In genomic region chr3:146218880-146219866, GRCh38 we compare ENCODE assay signal across 9 cellular contexts. TPM values are rescaled to one million over a fixed set of nuclear protein-coding genes. Genes with fewer than 3 reads are reported as not detected.
DNase-seq lines count a peak whose midpoint lies in the region; ATAC-seq, FAIRE-seq and TF ChIP-seq lines count a peak whose summit lies in the region.
"Had no signal": no experiment of that assay in that cellular context is flagged by ENCODE, and none has a peak within 500 bp of the region (broad histone marks: within the 10 kb centered on the region; RNA-seq: fewer than 3 reads in every experiment).

No MANE protein-coding gene starts in this region.

- no peak for FAIRE-seq in GM12892 (lab: Jason Lieb, UNC)

- peak; percentile 50 for DNase-seq in EH (ENCODE audit: low read depth)
- DNase-seq in HCEC 1CT, result peak; percentile 32
- DNase-seq in activated naive CD8-positive, alpha-beta T cell treated with anti-CD3 and anti-CD28 coated beads, Interleukin-2, amount 50 U/mL, for 24 hours, result peak; percentile 51
- DNase-seq in immature natural killer cell, result peak in 2 of 3 donors; percentile 3 to 14
- DNase-seq in stimulated activated CD4-positive, alpha-beta T cell treated with anti-CD3 and anti-CD28 coated beads, TNF-alpha, amount 100 ng/mL, for 24 hours (ENCODE audit: low read depth in 3 of 3), result peak in 2 of 3 experiments; percentile 7 to 21
- no peak for DNase-seq in GM12892 (ENCODE audit: insufficient read length)

- peak; percentile 82 for TF ChIP-seq CTCF in OCI-LY3 (IDR thresholded peaks at IDR 0.05; ENCODE audit: low read depth, low read length)

- no peak overlapping the region for H3K9ac ChIP-seq in OCI-LY3 (ENCODE audit: low read length)

- no peaks in the 10 kb centered on the region for H3K9me3 Mint-ChIP-seq in activated naive CD8-positive, alpha-beta T cell treated with anti-CD3 and anti-CD28 coated beads, Interleukin-2, amount 50 U/mL, for 24 hours
- H3K9me3 Mint-ChIP-seq in immature natural killer cell, result no peaks in the 10 kb centered on the region
- H3K9me3 Mint-ChIP-seq: activated naive CD4-positive, alpha-beta T cell treated with anti-CD3 and anti-CD28 coated beads, Interleukin-2, amount 50 U/mL, for 24 hours had no signal

- no peaks in the 10 kb centered on the region for H3K36me3 Mint-ChIP-seq in activated naive CD8-positive, alpha-beta T cell treated with anti-CD3 and anti-CD28 coated beads, Interleukin-2, amount 50 U/mL, for 24 hours (ENCODE audit: low read depth)
- no peaks in the 10 kb centered on the region for H3K36me3 Mint-ChIP-seq in immature natural killer cell
- H3K36me3 Mint-ChIP-seq: activated naive CD4-positive, alpha-beta T cell treated with anti-CD3 and anti-CD28 coated beads, Interleukin-2, amount 50 U/mL, for 24 hours had no signal

- no peak for TF ChIP-seq POLR2A in GM12892 (IDR thresholded peaks at IDR 0.05; ENCODE audit: low read depth, low read length)

- no peak overlapping the region for H3K4me2 ChIP-seq in OCI-LY3 (ENCODE audit: low read length)

- no peaks in the 10 kb centered on the region for H3K9me3 ChIP-seq in OCI-LY3 (ENCODE audit: insufficient read depth, low read length)

- H4K20me1 ChIP-seq in OCI-LY3 (ENCODE audit: insufficient read depth, low read length), result no peaks in the 10 kb centered on the region

- no peak for ATAC-seq in activated naive CD8-positive, alpha-beta T cell treated with anti-CD3 and anti-CD28 coated beads, Interleukin-2, amount 50 U/mL, for 24 hours
- no peak for ATAC-seq in GM21367 (IDR thresholded peaks at IDR 0.05; ENCODE audit: unreplicated experiment)

- H3K4me1 ChIP-seq in OCI-LY3 (ENCODE audit: low read length), result 0 out of 2 replicates have a peak, but pooled peaks cover 3% of the 10 kb centered on the region

- H2AFZ ChIP-seq in OCI-LY3 (ENCODE audit: low read depth, low read length), result no peak overlapping the region

- no peaks in the 10 kb centered on the region for H3K27me3 ChIP-seq in OCI-LY3 (ENCODE audit: low read depth, low read length)

- no peak overlapping the region for H3K27ac Mint-ChIP-seq in activated naive CD8-positive, alpha-beta T cell treated with anti-CD3 and anti-CD28 coated beads, Interleukin-2, amount 50 U/mL, for 24 hours
- no peak overlapping the region for H3K27ac Mint-ChIP-seq in immature natural killer cell
- H3K27ac Mint-ChIP-seq: activated naive CD4-positive, alpha-beta T cell treated with anti-CD3 and anti-CD28 coated beads, Interleukin-2, amount 50 U/mL, for 24 hours had no signal

- peaks cover 2% of the 10 kb centered on the region for H3K27me3 Mint-ChIP-seq in activated naive CD8-positive, alpha-beta T cell treated with anti-CD3 and anti-CD28 coated beads, Interleukin-2, amount 50 U/mL, for 24 hours
- H3K27me3 Mint-ChIP-seq in immature natural killer cell (ENCODE audit: low read depth in 3 of 3), result peaks cover 0 to 2% (median 0%) of the 10 kb centered on the region in 3 donors

- no peaks in the 10 kb centered on the region for H3K4me1 Mint-ChIP-seq in activated naive CD8-positive, alpha-beta T cell treated with anti-CD3 and anti-CD28 coated beads, Interleukin-2, amount 50 U/mL, for 24 hours
- no peaks in the 10 kb centered on the region for H3K4me1 Mint-ChIP-seq in immature natural killer cell
- H3K4me1 Mint-ChIP-seq: activated naive CD4-positive, alpha-beta T cell treated with anti-CD3 and anti-CD28 coated beads, Interleukin-2, amount 50 U/mL, for 24 hours had no signal

- no peak overlapping the region for H3K4me3 ChIP-seq in OCI-LY3 (ENCODE audit: low read length)

- H3K4me3 Mint-ChIP-seq in activated naive CD8-positive, alpha-beta T cell treated with anti-CD3 and anti-CD28 coated beads, Interleukin-2, amount 50 U/mL, for 24 hours, result no peak overlapping the region
- no peak overlapping the region for H3K4me3 Mint-ChIP-seq in immature natural killer cell
- H3K4me3 Mint-ChIP-seq: activated naive CD4-positive, alpha-beta T cell treated with anti-CD3 and anti-CD28 coated beads, Interleukin-2, amount 50 U/mL, for 24 hours had no signal

- H3K36me3 ChIP-seq in OCI-LY3 (replicated peaks; ENCODE audit: low read depth, low read length), result no peaks in the 10 kb centered on the region

- no peaks in the 10 kb centered on the region for H3K79me2 ChIP-seq in OCI-LY3 (ENCODE audit: low read length)

- no peak overlapping the region for H3K27ac ChIP-seq in OCI-LY3 (ENCODE audit: low read length)

RNA-seq across cellular contexts. Expression of gene PLSCR4, which starts 31.7 kb away (rescaled TPM):
- under 1 TPM in 1 of 3 donors, not detected in 2; 0.41 TPM for polyA plus RNA-seq in immature natural killer cell
- not detected for polyA plus RNA-seq in GM12892 (2012; ENCODE audit: missing spikeins)

RNA-seq across cellular contexts. Expression of gene PLOD2, which starts 58.2 kb away (rescaled TPM):
- not detected for polyA plus RNA-seq in immature natural killer cell
- 1.4 TPM for polyA plus RNA-seq in GM12892 (2012; ENCODE audit: missing spikeins)
